1 cellular context compared by ENCODE assay signal in the genomic region with DNA sequence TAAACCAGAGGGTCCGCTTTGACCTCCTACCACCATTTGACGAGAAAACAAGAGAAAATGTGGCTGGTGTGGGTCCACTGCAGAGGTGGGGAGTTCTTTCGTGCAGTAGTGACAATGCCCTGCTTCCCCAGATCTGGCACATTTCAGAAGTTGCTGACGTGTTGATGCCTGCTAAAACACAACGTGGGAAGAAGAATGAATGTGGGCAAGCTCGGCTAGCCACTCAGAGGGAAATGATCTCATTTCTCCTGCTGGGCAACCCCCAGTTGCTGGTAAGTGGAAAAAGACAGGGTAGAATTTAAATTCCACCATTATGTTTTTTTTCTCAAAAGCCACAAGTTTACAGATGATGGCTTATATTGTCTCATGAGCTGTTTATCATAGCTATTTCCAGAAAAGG.
TF ChIP-seq lines count a peak whose summit lies in the region.

No MANE protein-coding gene starts in this region.

TF ChIP-seq in GM12878, 131 proteins besides CTCF, POLR2A, EP300 and RAD21 (continued from another document):
- TF ChIP-seq ZNF207 (IDR thresholded peaks at IDR 0.05; ENCODE audit: borderline replicate concordance) = no peak
- TF ChIP-seq, protein P1, sequence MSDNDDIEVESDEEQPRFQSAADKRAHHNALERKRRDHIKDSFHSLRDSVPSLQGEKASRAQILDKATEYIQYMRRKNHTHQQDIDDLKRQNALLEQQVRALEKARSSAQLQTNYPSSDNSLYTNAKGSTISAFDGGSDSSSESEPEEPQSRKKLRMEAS (IDR thresholded peaks at IDR 0.05; ENCODE audit: low read depth, low read length) = no peak
TF ChIP-seq in GM12878: peak in this region for 0.
